ENCODE assay signal across 1 cellular context in the genomic region with DNA sequence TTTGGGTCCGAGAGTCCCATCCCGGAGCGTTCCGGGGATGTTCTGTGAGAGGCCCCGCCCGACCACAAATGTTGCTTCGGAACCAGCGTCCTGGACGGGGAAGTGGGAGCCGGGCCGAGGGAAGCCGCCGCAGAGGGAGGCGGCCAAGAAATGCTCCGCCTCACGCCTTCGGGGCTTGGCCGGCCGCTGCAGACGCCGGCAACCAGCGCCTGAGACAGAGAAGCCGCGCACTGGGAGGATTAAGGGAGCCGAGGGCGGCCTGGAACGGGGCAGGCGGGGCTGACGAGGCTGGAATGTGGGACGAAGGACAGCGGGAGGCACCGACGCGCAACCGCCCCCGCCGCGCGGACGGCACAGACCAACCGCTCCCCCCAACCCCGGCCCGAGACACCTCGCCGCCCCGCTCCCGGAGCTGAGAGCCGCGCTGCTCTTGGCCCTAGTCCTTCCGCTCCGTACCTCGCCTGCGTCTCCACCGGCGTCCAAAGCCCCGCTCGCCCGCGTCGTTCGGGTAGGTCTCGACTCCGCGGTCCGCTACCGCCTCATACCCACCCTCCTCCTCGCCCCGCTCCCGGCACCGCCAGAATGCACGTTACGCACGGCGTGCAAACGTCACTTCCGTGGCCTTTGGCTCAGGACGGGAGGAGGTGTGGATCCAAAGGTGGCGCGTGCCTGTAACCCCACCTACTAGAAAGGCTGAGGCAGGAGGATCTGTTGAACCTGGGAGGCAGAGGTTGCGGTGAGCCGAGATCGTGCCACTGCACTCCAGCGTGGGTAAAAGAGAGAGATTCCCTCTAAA.
TF ChIP-seq lines count a peak whose summit lies in the region.

No MANE protein-coding gene starts in this region.

TF ChIP-seq in Ishikawa, 13 proteins besides CTCF, POLR2A, EP300 and RAD21 (continued from another document):
- TF ChIP-seq TEAD4 (IDR thresholded peaks at IDR 0.05) (peak; percentile 52), NFIC (IDR thresholded peaks at IDR 0.05) (0 out of 2 replicates have a peak, but pooled peaks have one; percentile 23), TAF1 (IDR thresholded peaks at IDR 0.05; ENCODE audit: low read depth) (peak; percentile 76), EGR1 (IDR thresholded peaks at IDR 0.05) (peak; percentile 83), TCF12 (IDR thresholded peaks at IDR 0.05; ENCODE audit: low read depth) (no peak), CEBPB (IDR thresholded peaks at IDR 0.05) (no peak; the same call in 1 of the 2 replicates)
- TF ChIP-seq, protein P1, sequence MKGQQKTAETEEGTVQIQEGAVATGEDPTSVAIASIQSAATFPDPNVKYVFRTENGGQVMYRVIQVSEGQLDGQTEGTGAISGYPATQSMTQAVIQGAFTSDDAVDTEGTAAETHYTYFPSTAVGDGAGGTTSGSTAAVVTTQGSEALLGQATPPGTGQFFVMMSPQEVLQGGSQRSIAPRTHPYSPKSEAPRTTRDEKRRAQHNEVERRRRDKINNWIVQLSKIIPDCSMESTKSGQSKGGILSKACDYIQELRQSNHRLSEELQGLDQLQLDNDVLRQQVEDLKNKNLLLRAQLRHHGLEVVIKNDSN (IDR thresholded peaks at IDR 0.05), result peak; percentile 33; the same call in 1 of the 2 replicates
- TF ChIP-seq, protein P2, sequence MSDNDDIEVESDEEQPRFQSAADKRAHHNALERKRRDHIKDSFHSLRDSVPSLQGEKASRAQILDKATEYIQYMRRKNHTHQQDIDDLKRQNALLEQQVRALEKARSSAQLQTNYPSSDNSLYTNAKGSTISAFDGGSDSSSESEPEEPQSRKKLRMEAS (IDR thresholded peaks at IDR 0.05), result peak; percentile 93
